Comparison of ENCODE assay signal across 2 cellular contexts in genomic region chr7:56066376-56066775, GRCh38. TPM values are rescaled to one million over a fixed set of nuclear protein-coding genes. Genes with fewer than 3 reads are reported as not detected.
"Had no signal": no experiment of that assay in that cellular context is flagged by ENCODE, and none has a peak within 500 bp of the region (broad histone marks: within the 10 kb centered on the region; RNA-seq: fewer than 3 reads in every experiment).

No MANE protein-coding gene starts in this region.

RNA-seq across cellular contexts. Expression of gene PSPH, which starts 15.1 kb away (rescaled TPM):
- total RNA-seq: ascending aorta had no signal

RNA-seq across cellular contexts. Expression of gene PHKG1, which starts 26.4 kb away (rescaled TPM):
- total RNA-seq: WTC11 had no signal
